ENCODE assay signal across 15 cellular contexts in the genomic region with DNA sequence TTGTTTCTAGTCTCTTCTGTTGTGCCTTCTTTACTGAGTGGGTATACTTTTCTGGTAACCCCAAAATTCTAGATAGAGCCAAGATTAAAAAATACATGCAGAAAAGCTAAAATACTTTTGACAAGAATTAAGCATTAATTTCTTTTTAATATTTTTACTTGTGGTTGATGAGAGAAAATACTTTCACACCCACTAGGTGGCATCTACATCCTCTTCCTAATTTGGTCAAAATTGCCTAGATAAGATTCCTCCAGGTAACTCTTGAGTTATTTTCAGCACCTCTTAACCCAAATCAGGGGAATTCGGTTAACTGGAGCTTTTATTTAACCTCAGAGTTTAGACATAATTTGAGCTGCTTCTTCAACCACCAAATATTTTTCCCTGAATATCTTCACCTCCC. TPM values are rescaled to one million over a fixed set of nuclear protein-coding genes. Genes with fewer than 3 reads are reported as not detected.
DNase-seq lines count a peak whose midpoint lies in the region; ATAC-seq, FAIRE-seq and TF ChIP-seq lines count a peak whose summit lies in the region.
"Had no signal": no experiment of that assay in that cellular context is flagged by ENCODE, and none has a peak within 500 bp of the region (broad histone marks: within the 10 kb centered on the region; RNA-seq: fewer than 3 reads in every experiment).

No MANE protein-coding gene starts in this region.

- DNase-seq in MCF 10A (ENCODE audit: unreplicated experiment) (peak; percentile 22), breast epithelium (ENCODE audit: low spot score in 2 of 2) (no peak), PC-3 (peak; percentile 21), fibroblast of mammary gland (ENCODE audit: low read depth) (peak; percentile 1), GM19239 (ENCODE audit: insufficient read length, low spot score) (no peak), omental fat pad (ENCODE audit: low spot score) (no peak)
- DNase-seq: activated T-cell treated with anti-CD3 and anti-CD28 coated beads for 4 hours; hippocampal formation; NCI-H1048; stimulated activated CD4-positive, alpha-beta T cell treated with anti-CD3 and anti-CD28 coated beads, Interleukin-15, amount 100 ng/mL, for 24 hours had no signal

- no peaks in the 10 kb centered on the region for H3K9me3 Mint-ChIP-seq in MCF 10A (ENCODE audit: unreplicated experiment)
- H3K9me3 Mint-ChIP-seq: stimulated activated memory B cell treated with anti-CD40 and anti-IgM and Interleukin-4, amounts not matched to agents 10 μg/mL and 1 μg/mL and 100 μg/mL, for 72 hours had no signal

- no peaks in the 10 kb centered on the region for H3K36me3 Mint-ChIP-seq in MCF 10A (ENCODE audit: insufficient read depth, unreplicated experiment)
- H3K36me3 Mint-ChIP-seq: stimulated activated memory B cell treated with anti-CD40 and anti-IgM and Interleukin-4, amounts not matched to agents 10 μg/mL and 1 μg/mL and 100 μg/mL, for 72 hours had no signal

- H3K9me3 ChIP-seq in breast epithelium = no peaks in the 10 kb centered on the region
- H3K9me3 ChIP-seq in PC-3 (ENCODE audit: low read length) = no peaks in the 10 kb centered on the region

- no peaks in the 10 kb centered on the region for H3K9me2 ChIP-seq in PC-3 (replicated peaks; ENCODE audit: low read length)

- H3K4me3 ChIP-seq in breast epithelium (no peak overlapping the region), PC-3 (ENCODE audit: low read length) (no peak overlapping the region), fibroblast of mammary gland (ENCODE audit: control insufficient read depth, low read depth, low read length) (no peak overlapping the region)

- H3K27ac ChIP-seq in breast epithelium (no peak overlapping the region), PC-3 (ENCODE audit: low read length) (no peak overlapping the region)

- no peak for ATAC-seq in PC-3
- ATAC-seq in GM19324 (IDR thresholded peaks at IDR 0.05; ENCODE audit: low FRiP score, unreplicated experiment) = no peak
- ATAC-seq in GM21825 (IDR thresholded peaks at IDR 0.05; ENCODE audit: unreplicated experiment) = no peak
- no peak for ATAC-seq in omental fat pad (ENCODE audit: low FRiP score)
- ATAC-seq: stimulated activated memory B cell treated with anti-CD40 and anti-IgM and Interleukin-4, amounts not matched to agents 10 μg/mL and 1 μg/mL and 100 μg/mL, for 72 hours had no signal

- TF ChIP-seq POLR2A in breast epithelium (IDR thresholded peaks at IDR 0.05) = no peak

- BruUV-seq in MCF 10A (replicated peaks; lab: Mats Ljungman, UMichigan) = no TSS peak
- BruUV-seq in PC-3 (replicated peaks; lab: Mats Ljungman, UMichigan) = no TSS peak

- TF ChIP-seq CTCF in MCF 10A (IDR thresholded peaks at IDR 0.05; ENCODE audit: unreplicated experiment) (no peak), breast epithelium (IDR thresholded peaks at IDR 0.05) (no peak), PC-3 (conservative IDR thresholded peaks at IDR 0.05; ENCODE audit: low read depth, low read length) (peak; percentile 43; the same call in 1 of the 2 replicates), fibroblast of mammary gland (conservative IDR thresholded peaks at IDR 0.05; ENCODE audit: control insufficient read depth, insufficient read depth, low read depth, low read length) (peak; percentile 16), omental fat pad (IDR thresholded peaks at IDR 0.05) (no peak)

- H2AFZ ChIP-seq in PC-3 (ENCODE audit: low read length) = no peak overlapping the region

- H3K27me3 ChIP-seq in breast epithelium = no peaks in the 10 kb centered on the region
- H3K27me3 ChIP-seq in PC-3 (ENCODE audit: low read length) = no peaks in the 10 kb centered on the region

- no peaks in the 10 kb centered on the region for H4K20me1 ChIP-seq in PC-3 (ENCODE audit: low read length)

- H3K4me1 Mint-ChIP-seq in MCF 10A (ENCODE audit: insufficient read depth, unreplicated experiment) = no peaks in the 10 kb centered on the region
- H3K4me1 Mint-ChIP-seq: stimulated activated memory B cell treated with anti-CD40 and anti-IgM and Interleukin-4, amounts not matched to agents 10 μg/mL and 1 μg/mL and 100 μg/mL, for 72 hours had no signal

- POLR2A ChIA-PET in MCF 10A (lab: Yijun Ruan, JAX) (interaction anchor here (1.0 to 1.1 kb wide), 2 partner anchors 8 to 184 kb away, joined by 3 to 4 read pairs; no protein-coding TSS in a partner anchor), PC-3 (lab: Charles Lee; ENCODE audit: unreplicated experiment) (no interaction called here)

- H3K4me2 ChIP-seq in PC-3 (ENCODE audit: low read length) = no peak overlapping the region

- no peak for FAIRE-seq in GM19239 (lab: Jason Lieb, UNC)

- H3F3A ChIP-seq in PC-3 (ENCODE audit: low read length, unreplicated experiment) = no peaks in the 10 kb centered on the region

- no peak overlapping the region for H3K27ac Mint-ChIP-seq in MCF 10A (ENCODE audit: low read depth, unreplicated experiment)
- H3K27ac Mint-ChIP-seq: stimulated activated memory B cell treated with anti-CD40 and anti-IgM and Interleukin-4, amounts not matched to agents 10 μg/mL and 1 μg/mL and 100 μg/mL, for 72 hours had no signal

- no peaks in the 10 kb centered on the region for H3K36me3 ChIP-seq in breast epithelium
- H3K36me3 ChIP-seq in PC-3 (ENCODE audit: low read depth, low read length) = no peaks in the 10 kb centered on the region

- H3K4me1 ChIP-seq in breast epithelium = no peaks in the 10 kb centered on the region
- H3K4me1 ChIP-seq in PC-3 (ENCODE audit: insufficient read depth, low read length) = no peaks in the 10 kb centered on the region

- no peak overlapping the region for H3K9ac ChIP-seq in PC-3 (ENCODE audit: low read length)

- CTCF ChIA-PET in MCF 10A (lab: Yijun Ruan, JAX) = interaction anchor here (0.6 to 4.5 kb wide), 9 partner anchors 9 to 417 kb away, joined by 3 to 13 read pairs (median 4); no protein-coding TSS in a partner anchor
- CTCF ChIA-PET in PC-3 (lab: Charles Lee) = no interaction called here

- intact Hi-C loops in MCF 10A (cut with micrococcal nuclease) (loop anchor here (1.0 to 2.0 kb wide), 3 partner anchors 65 to 447 kb away; no protein-coding TSS in a partner anchor), breast epithelium (cut with DNase I; ENCODE audit: low total_unique reads) (no loop called here), PC-3 (cut with micrococcal nuclease) (loop anchor here (5.0 to 10.0 kb wide), 2 partner anchors 177 to 445 kb away; no protein-coding TSS in a partner anchor)

- no peaks in the 10 kb centered on the region for H3K79me2 ChIP-seq in PC-3 (ENCODE audit: low read length)

- H3K4me3 Mint-ChIP-seq in MCF 10A (ENCODE audit: unreplicated experiment) = no peak overlapping the region
- H3K4me3 Mint-ChIP-seq: stimulated activated memory B cell treated with anti-CD40 and anti-IgM and Interleukin-4, amounts not matched to agents 10 μg/mL and 1 μg/mL and 100 μg/mL, for 72 hours had no signal

- peaks cover 77% of the 10 kb centered on the region for H3K27me3 Mint-ChIP-seq in MCF 10A (ENCODE audit: insufficient read depth, unreplicated experiment)
- H3K27me3 Mint-ChIP-seq: stimulated activated memory B cell treated with anti-CD40 and anti-IgM and Interleukin-4, amounts not matched to agents 10 μg/mL and 1 μg/mL and 100 μg/mL, for 72 hours had no signal

RNA-seq across cellular contexts. Expression of a gene that starts 28.4 kb away (rescaled TPM):
- not detected in 2 replicates for total RNA-seq in MCF 10A (2022)
- not detected for total RNA-seq in breast epithelium
- total RNA-seq in PC-3 (2014; rRNA removed) = 4.7 TPM in 1 of 2 replicates, not detected in the other
- total RNA-seq in omental fat pad = not detected
- total RNA-seq: cardiac septum; T-helper 2 cell treated with Interferon-gamma antibody and Interleukin-4, amounts not matched to agents 100 ng/mL and 5 ng/mL, for 36 hours had no signal

RNA-seq across cellular contexts. Expression of a gene that starts 55.9 kb away (rescaled TPM):
- total RNA-seq in MCF 10A (2022) = not detected in 2 replicates
- total RNA-seq in breast epithelium = under 1 TPM in 1 of 3 donors, not detected in 2; 0.15 TPM
- total RNA-seq in PC-3 (2014; rRNA removed) = not detected in 2 replicates
- not detected for total RNA-seq in omental fat pad
- total RNA-seq: T-helper 2 cell treated with Interferon-gamma antibody and Interleukin-4, amounts not matched to agents 100 ng/mL and 5 ng/mL, for 36 hours had no signal

Comparison
In these comparisons a context has a peak if more than half of its experiments do, and no peak if none do; other contexts are left out.
1. DNase-seq: peak in MCF 10A (single experiment), PC-3 (single experiment) and fibroblast of mammary gland (single experiment); none in breast epithelium (0 of 2), GM19239 (single experiment) and omental fat pad (single experiment).
2. CTCF ChIP-seq: peak in PC-3 (single experiment) and fibroblast of mammary gland (single experiment); none in MCF 10A (single experiment), breast epithelium (0 of 3) and omental fat pad (0 of 3).